In the genomic region with DNA sequence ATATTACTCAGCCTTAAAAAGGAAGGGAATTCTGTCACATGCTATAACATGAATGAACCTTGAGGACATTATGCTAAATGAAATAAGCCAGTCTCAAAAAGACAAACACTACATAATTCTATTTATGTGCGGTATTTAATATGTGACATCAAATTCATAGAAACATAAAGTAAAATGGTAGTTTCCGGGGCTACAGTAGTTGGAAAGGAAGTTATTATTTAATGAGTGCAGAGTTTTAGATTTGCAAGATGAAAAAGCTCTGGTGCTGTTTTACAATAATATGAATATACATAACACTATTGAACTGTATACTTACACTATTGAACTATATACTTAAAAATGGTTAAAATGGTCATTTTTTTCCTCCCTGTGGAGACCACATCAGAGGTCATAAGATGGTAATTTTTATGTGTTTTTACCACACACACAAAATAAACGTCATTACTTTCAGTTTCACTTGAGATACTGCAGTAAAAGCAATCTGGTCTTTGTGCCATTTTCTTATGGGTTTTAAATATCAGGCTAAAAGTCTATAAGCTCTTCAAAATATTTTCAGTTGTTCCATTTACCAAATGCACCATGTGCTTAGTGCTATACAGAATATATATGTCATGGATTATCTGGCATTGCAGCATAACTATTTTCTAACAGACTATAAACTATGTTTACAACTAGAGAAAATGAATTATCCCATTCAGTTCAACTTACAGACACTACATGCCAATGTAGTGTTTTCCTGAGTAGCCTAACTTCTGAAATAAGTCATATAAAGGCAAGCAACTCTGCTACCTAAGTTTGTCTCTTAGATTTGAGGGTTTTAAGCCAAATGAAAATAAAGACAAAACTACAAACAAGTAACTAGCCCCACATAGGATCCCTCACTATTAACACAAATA, we compare ENCODE assay signal across 8 cellular contexts.
DNase-seq lines count a peak whose midpoint lies in the region; ATAC-seq and TF ChIP-seq lines count a peak whose summit lies in the region.

No MANE protein-coding gene starts in this region.

- H3K27ac Mint-ChIP-seq in activated T-helper 1 cell treated with anti-CD3 and anti-CD28 coated beads, Interleukin-12 subunit alpha, Interleukin-12 subunit beta, Interleukin-2, Interleukin-4 antibody, amounts not matched to agents 30 ng/mL and 10 ng/mL and 1 ng/mL, durations not matched to agents 14 hours and 24 hours and 36 hours, result peak overlapping the region; percentile 79

- no peaks in the 10 kb centered on the region for H3K27me3 ChIP-seq in heart right ventricle
- no peaks in the 10 kb centered on the region for H3K27me3 ChIP-seq in layer of hippocampus (ENCODE audit: control insufficient read depth, insufficient read depth, low read length)
- no peaks in the 10 kb centered on the region for H3K27me3 ChIP-seq in aorta (ENCODE audit: control insufficient read depth in 1 of 2, insufficient read depth in 2 of 2, low read length in 1 of 2)

- peaks cover 16% of the 10 kb centered on the region for H3K36me3 Mint-ChIP-seq in activated T-helper 1 cell treated with anti-CD3 and anti-CD28 coated beads, Interleukin-12 subunit alpha, Interleukin-12 subunit beta, Interleukin-2, Interleukin-4 antibody, amounts not matched to agents 30 ng/mL and 10 ng/mL and 1 ng/mL, durations not matched to agents 14 hours and 24 hours and 36 hours (ENCODE audit: low read depth)

- TF ChIP-seq CTCF in heart right ventricle (IDR thresholded peaks at IDR 0.05), result no peak

- H3K27me3 Mint-ChIP-seq in activated T-helper 1 cell treated with anti-CD3 and anti-CD28 coated beads, Interleukin-12 subunit alpha, Interleukin-12 subunit beta, Interleukin-2, Interleukin-4 antibody, amounts not matched to agents 30 ng/mL and 10 ng/mL and 1 ng/mL, durations not matched to agents 14 hours and 24 hours and 36 hours (ENCODE audit: insufficient read depth), result no peaks in the 10 kb centered on the region

- DNase-seq in heart right ventricle (no peak), Right ventricle myocardium superior (no peak), aorta (no peak), NCI-H446 (lab: John Stamatoyannopoulos, UW) (no peak), DMS153 (lab: John Stamatoyannopoulos, UW) (no peak)
- DNase-seq in activated T-helper 1 cell treated with anti-CD3 and anti-CD28 coated beads, Interleukin-12 subunit alpha, Interleukin-12 subunit beta, Interleukin-2, Interleukin-4 antibody, amounts not matched to agents 30 ng/mL and 10 ng/mL and 1 ng/mL, durations not matched to agents 14 hours and 24 hours and 36 hours (ENCODE audit: low spot score), result no peak
- DNase-seq in activated CD8-positive, alpha-beta memory T cell treated with anti-CD3 and anti-CD28 coated beads, Interleukin-2, amount 50 U/mL, for 48 hours, result no peak

- peaks cover 0 to 33% (median 0%) of the 10 kb centered on the region in 9 donors for H3K36me3 ChIP-seq in heart right ventricle
- peaks cover 0 to 5% of the 10 kb centered on the region in 2 donors for H3K36me3 ChIP-seq in aorta (ENCODE audit: control insufficient read depth in 1 of 2, insufficient read depth in 2 of 2, low read length in 1 of 2)

- H3K4me1 Mint-ChIP-seq in activated T-helper 1 cell treated with anti-CD3 and anti-CD28 coated beads, Interleukin-12 subunit alpha, Interleukin-12 subunit beta, Interleukin-2, Interleukin-4 antibody, amounts not matched to agents 30 ng/mL and 10 ng/mL and 1 ng/mL, durations not matched to agents 14 hours and 24 hours and 36 hours (ENCODE audit: low read depth), result peaks cover 45% of the 10 kb centered on the region

- WGBS in heart right ventricle, 2 donors, result 49 to 61% methylated on average over 3 of the region's 3 CpGs
- WGBS in aorta, 2 donors, result 55 to 68% methylated on average over 3 of the region's 3 CpGs

- no peaks in the 10 kb centered on the region for H3K9me3 ChIP-seq in heart right ventricle
- H3K9me3 ChIP-seq in aorta (ENCODE audit: control insufficient read depth, low read length), result no peaks in the 10 kb centered on the region

- H3K4me3 ChIP-seq in heart right ventricle (peak overlapping the region in 7 of 10 donors; percentile 0 to 41 (median 25)), aorta (ENCODE audit: low read length in 2 of 2) (no peak overlapping the region)

- H3K9me3 Mint-ChIP-seq in activated T-helper 1 cell treated with anti-CD3 and anti-CD28 coated beads, Interleukin-12 subunit alpha, Interleukin-12 subunit beta, Interleukin-2, Interleukin-4 antibody, amounts not matched to agents 30 ng/mL and 10 ng/mL and 1 ng/mL, durations not matched to agents 14 hours and 24 hours and 36 hours, result no peaks in the 10 kb centered on the region

- intact Hi-C loops in heart right ventricle (cut with DNase I) (no loop called here), Right ventricle myocardium superior (cut with DNase I) (no loop called here), aorta (cut with DNase I) (no loop called here)
- intact Hi-C loops in activated T-helper 1 cell treated with anti-CD3 and anti-CD28 coated beads, Interleukin-12 subunit alpha, Interleukin-12 subunit beta, Interleukin-2, Interleukin-4 antibody, amounts not matched to agents 30 ng/mL and 10 ng/mL and 1 ng/mL, durations not matched to agents 14 hours and 24 hours and 36 hours (cut with micrococcal nuclease), result loop anchor here (2.0 kb wide), 2 partner anchors 15 to 91 kb away; a partner anchor contains a TSS

- ATAC-seq in heart right ventricle (peak in 4 of 8 donors; percentile 38 to 46 (median 43)), Right ventricle myocardium superior (ENCODE audit: poor library complexity) (no peak), aorta (ENCODE audit: low FRiP score) (peak; percentile 66)

- H3K27ac ChIP-seq in heart right ventricle, result peak overlapping the region in 7 of 10 donors; percentile 2 to 84 (median 54)
- peak overlapping the region; percentile 62 for H3K27ac ChIP-seq in layer of hippocampus (ENCODE audit: low read depth, low read length)
- H3K27ac ChIP-seq in aorta (ENCODE audit: low read depth in 1 of 2, low read length in 2 of 2), result no peak overlapping the region

- H3K4me3 Mint-ChIP-seq in activated T-helper 1 cell treated with anti-CD3 and anti-CD28 coated beads, Interleukin-12 subunit alpha, Interleukin-12 subunit beta, Interleukin-2, Interleukin-4 antibody, amounts not matched to agents 30 ng/mL and 10 ng/mL and 1 ng/mL, durations not matched to agents 14 hours and 24 hours and 36 hours, result peak overlapping the region; percentile 59

- peaks cover 0 to 21% (median 6%) of the 10 kb centered on the region in 9 donors for H3K4me1 ChIP-seq in heart right ventricle
- H3K4me1 ChIP-seq in aorta (ENCODE audit: control insufficient read depth in 1 of 2, insufficient read depth in 2 of 2, low read length in 2 of 2), result no peaks in the 10 kb centered on the region

Comparison
In these comparisons a context has a peak if more than half of its experiments do, and no peak if none do; other contexts are left out.
1. H3K27ac ChIP-seq: peak in heart right ventricle (7 of 10) and layer of hippocampus (single experiment); none in aorta (0 of 2).
2. H3K4me3 ChIP-seq: peak in heart right ventricle (7 of 10); none in aorta (0 of 2).